In the genomic region with DNA sequence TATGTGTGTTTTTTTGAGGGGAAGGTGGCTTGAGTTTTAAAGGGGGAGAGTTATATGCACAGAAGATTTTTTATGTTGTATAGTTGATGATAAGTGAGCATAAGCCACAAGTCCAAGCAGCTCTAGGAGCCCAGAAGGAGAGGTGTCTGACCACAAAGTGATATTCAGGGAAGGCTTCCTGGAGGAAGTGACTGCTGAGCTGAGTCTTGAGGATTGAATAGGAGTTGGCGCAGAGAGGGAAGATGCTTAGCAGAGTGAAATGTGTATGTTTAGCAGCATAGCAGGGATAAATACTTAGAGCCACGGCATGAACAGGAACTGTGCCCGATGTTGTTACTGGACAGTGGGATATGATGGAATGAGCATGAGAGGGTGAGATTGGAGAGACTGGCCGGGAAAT, we compare ENCODE assay signal across 2 cellular contexts.
TF ChIP-seq lines count a peak whose summit lies in the region.

No MANE protein-coding gene starts in this region.

TF ChIP-seq in SK-N-SH treated with all-trans-retinoic acid at 6 μM for 48 hours, 23 proteins besides CTCF, POLR2A, EP300 and RAD21:
- no peak for TF ChIP-seq TSHZ2 (CRISPR knock-in tag; IDR thresholded peaks at IDR 0.05)
- peak; percentile 58; the same call in 1 of the 2 replicates for TF ChIP-seq ZFP3 (CRISPR knock-in tag; IDR thresholded peaks at IDR 0.05)

TF ChIP-seq in SK-N-SH, 30 proteins besides CTCF, POLR2A, EP300 and RAD21 (continued from another document):
- TF ChIP-seq REST (IDR thresholded peaks at IDR 0.05; ENCODE audit: low read depth, low read length) (no peak), ZBTB33 (IDR thresholded peaks at IDR 0.05; ENCODE audit: borderline replicate concordance, low read depth) (no peak), FOXJ3 (CRISPR knock-in tag; IDR thresholded peaks at IDR 0.05) (no peak), USF2 (IDR thresholded peaks at IDR 0.05; ENCODE audit: borderline replicate concordance, low read depth, low read length) (no peak), CHD2 (IDR thresholded peaks at IDR 0.05; ENCODE audit: low read length, partially characterized antibody) (no peak), TCF12 (IDR thresholded peaks at IDR 0.05) (no peak), ELF1 (IDR thresholded peaks at IDR 0.05) (no peak), IRF3 (IDR thresholded peaks at IDR 0.05; ENCODE audit: low read depth, low read length) (no peak), POLR2AphosphoS5 (IDR thresholded peaks at IDR 0.05; ENCODE audit: low read depth, low read length) (no peak), TAF1 (IDR thresholded peaks at IDR 0.05; ENCODE audit: borderline replicate concordance, low read depth, low read length) (no peak), NFIC (IDR thresholded peaks at IDR 0.05; ENCODE audit: borderline replicate concordance) (no peak), GABPA (IDR thresholded peaks at IDR 0.05; ENCODE audit: low read depth) (no peak), RFX5 (IDR thresholded peaks at IDR 0.05; ENCODE audit: low read length) (no peak), PBX3 (IDR thresholded peaks at IDR 0.05) (no peak)
